Comparison of ENCODE assay signal across 1 cellular context in the genomic region with DNA sequence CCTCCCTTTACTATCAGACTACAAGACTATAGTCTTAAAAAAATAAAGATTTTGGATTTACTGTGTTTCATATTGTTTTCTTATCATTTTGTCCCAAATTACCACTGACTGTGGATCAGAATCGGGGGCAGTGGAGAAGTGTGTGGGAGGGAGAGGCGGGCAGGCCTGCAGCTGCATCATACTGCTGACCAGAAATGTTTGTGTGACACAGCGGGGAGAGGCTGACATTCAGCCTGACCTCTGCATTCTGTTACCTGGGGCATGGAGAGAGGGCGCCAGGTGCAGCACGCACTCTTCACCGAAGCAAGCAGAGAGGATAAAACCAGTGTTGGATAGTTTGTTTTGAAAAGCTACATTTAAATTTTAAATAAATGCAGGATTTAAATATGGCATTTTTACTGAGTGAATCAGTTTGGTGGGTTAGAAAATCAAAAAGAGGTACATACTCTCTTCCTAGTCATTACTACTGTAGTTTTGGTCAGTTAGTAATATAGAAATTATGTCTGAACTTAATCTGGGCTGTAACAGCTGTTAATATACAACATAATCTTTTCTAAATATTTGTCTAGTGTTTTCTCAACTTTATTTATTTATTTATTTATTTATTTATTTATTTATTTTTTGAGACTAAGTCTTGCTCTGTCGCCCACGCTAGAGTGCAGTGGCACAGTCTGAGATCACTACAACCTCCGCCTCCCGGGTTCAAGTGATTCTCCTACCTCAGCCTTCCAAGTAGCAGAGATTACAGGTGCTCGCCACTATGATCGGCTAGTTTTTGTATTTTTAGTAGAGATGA.
TF ChIP-seq lines count a peak whose summit lies in the region.

No MANE protein-coding gene starts in this region.

TF ChIP-seq in HCT116, 20 proteins besides CTCF, POLR2A, EP300 and RAD21 (continued from another document):
- TF ChIP-seq, protein P1, sequence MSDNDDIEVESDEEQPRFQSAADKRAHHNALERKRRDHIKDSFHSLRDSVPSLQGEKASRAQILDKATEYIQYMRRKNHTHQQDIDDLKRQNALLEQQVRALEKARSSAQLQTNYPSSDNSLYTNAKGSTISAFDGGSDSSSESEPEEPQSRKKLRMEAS (IDR thresholded peaks at IDR 0.05) = no peak
- TF ChIP-seq, protein P2, sequence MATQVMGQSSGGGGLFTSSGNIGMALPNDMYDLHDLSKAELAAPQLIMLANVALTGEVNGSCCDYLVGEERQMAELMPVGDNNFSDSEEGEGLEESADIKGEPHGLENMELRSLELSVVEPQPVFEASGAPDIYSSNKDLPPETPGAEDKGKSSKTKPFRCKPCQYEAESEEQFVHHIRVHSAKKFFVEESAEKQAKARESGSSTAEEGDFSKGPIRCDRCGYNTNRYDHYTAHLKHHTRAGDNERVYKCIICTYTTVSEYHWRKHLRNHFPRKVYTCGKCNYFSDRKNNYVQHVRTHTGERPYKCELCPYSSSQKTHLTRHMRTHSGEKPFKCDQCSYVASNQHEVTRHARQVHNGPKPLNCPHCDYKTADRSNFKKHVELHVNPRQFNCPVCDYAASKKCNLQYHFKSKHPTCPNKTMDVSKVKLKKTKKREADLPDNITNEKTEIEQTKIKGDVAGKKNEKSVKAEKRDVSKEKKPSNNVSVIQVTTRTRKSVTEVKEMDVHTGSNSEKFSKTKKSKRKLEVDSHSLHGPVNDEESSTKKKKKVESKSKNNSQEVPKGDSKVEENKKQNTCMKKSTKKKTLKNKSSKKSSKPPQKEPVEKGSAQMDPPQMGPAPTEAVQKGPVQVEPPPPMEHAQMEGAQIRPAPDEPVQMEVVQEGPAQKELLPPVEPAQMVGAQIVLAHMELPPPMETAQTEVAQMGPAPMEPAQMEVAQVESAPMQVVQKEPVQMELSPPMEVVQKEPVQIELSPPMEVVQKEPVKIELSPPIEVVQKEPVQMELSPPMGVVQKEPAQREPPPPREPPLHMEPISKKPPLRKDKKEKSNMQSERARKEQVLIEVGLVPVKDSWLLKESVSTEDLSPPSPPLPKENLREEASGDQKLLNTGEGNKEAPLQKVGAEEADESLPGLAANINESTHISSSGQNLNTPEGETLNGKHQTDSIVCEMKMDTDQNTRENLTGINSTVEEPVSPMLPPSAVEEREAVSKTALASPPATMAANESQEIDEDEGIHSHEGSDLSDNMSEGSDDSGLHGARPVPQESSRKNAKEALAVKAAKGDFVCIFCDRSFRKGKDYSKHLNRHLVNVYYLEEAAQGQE (IDR thresholded peaks at IDR 0.05; ENCODE audit: low read depth) = no peak
- TF ChIP-seq EZH2phosphoT487 (IDR thresholded peaks at IDR 0.05; ENCODE audit: borderline replicate concordance) = no peak
- TF ChIP-seq FOSL1 (IDR thresholded peaks at IDR 0.05; ENCODE audit: low read depth) = no peak
- no peak for TF ChIP-seq YY1 (IDR thresholded peaks at IDR 0.05; ENCODE audit: extremely low read depth, insufficient replicate concordance, low read depth, low read length)
TF ChIP-seq in HCT116: peak in this region for 0.
